Comparison of ENCODE assay signal across 19 cellular contexts in the genomic region with DNA sequence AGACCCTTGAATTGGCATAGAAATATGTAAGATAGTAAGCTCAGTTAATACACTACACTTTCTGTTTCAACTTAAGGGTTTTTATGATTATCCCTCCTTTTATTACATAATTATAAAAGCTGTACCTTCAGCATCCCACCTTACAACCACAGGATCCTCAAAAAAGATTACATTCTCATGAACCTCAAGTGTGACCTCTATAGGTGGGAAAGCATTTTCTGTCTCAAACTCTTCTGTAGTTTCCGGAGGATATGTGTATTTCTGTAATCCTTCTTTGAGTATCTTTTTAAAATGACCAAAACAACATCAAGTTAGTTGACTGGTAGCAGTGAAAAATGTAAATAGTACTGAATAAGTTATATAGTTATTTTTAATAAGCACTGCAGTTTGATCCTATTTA.
DNase-seq lines count a peak whose midpoint lies in the region; ATAC-seq and TF ChIP-seq lines count a peak whose summit lies in the region.
"Had no signal": no experiment of that assay in that cellular context is flagged by ENCODE, and none has a peak within 500 bp of the region (broad histone marks: within the 10 kb centered on the region; RNA-seq: fewer than 3 reads in every experiment).

No MANE protein-coding gene starts in this region.

- no peaks in the 10 kb centered on the region for H3K36me3 Mint-ChIP-seq in stimulated activated memory B cell treated with anti-CD40 and anti-IgM and Interleukin-4, amounts not matched to agents 10 μg/mL and 1 μg/mL and 100 μg/mL, for 72 hours
- H3K36me3 Mint-ChIP-seq: activated naive CD4-positive, alpha-beta T cell treated with anti-CD3 and anti-CD28 coated beads, Interleukin-2, amount 50 U/mL, for 24 hours had no signal

- H3K4me1 ChIP-seq in hepatocyte (ENCODE audit: insufficient read depth), result no peaks in the 10 kb centered on the region
- H3K4me1 ChIP-seq: parathyroid adenoma, upper lobe of left lung had no signal

- H3K9me3 Mint-ChIP-seq in stimulated activated memory B cell treated with anti-CD40 and anti-IgM and Interleukin-4, amounts not matched to agents 10 μg/mL and 1 μg/mL and 100 μg/mL, for 72 hours, result no peaks in the 10 kb centered on the region
- H3K9me3 Mint-ChIP-seq: activated CD4-positive, alpha-beta T cell treated with anti-CD3 and anti-CD28 coated beads, Interleukin-2, amount 10 ng/mL, durations not matched to agents 7 days and 5 days; activated naive CD4-positive, alpha-beta T cell treated with anti-CD3 and anti-CD28 coated beads, Interleukin-2, amount 50 U/mL, for 24 hours had no signal

- 53% methylated on average over 1 of the region's 1 CpG for WGBS in hepatocyte (ENCODE audit: low lambda C conversion rate, missing lambda C conversion rate)

- DNase-seq in DMS 273 (lab: John Stamatoyannopoulos, UW; ENCODE audit: unreplicated experiment), result peak; percentile 4
- DNase-seq in DMS 273 treated with DMSO at 0.1 percent for 48 hours (lab: John Stamatoyannopoulos, UW), result no peak
- DNase-seq in H7, result peak; percentile 25
- peak; percentile 10 for DNase-seq in SK-MEL-5 (ENCODE audit: low read depth, low spot score)
- DNase-seq in hepatocyte (ENCODE audit: low spot score), result no peak
- no peak for DNase-seq in activated gamma-delta T cell (lab: John Stamatoyannopoulos, UW)
- no peak for DNase-seq in iPS-NIHi11 (ENCODE audit: low spot score)
- DNase-seq: activated CD4-positive, alpha-beta T cell treated with anti-CD3 and anti-CD28 coated beads, Interleukin-2, amount 10 ng/mL, durations not matched to agents 7 days and 5 days; brain microvascular endothelial cell; left cardiac atrium; mucosa of descending colon; NCI-H1048; upper lobe of left lung had no signal

- H3K27me3 Mint-ChIP-seq in stimulated activated memory B cell treated with anti-CD40 and anti-IgM and Interleukin-4, amounts not matched to agents 10 μg/mL and 1 μg/mL and 100 μg/mL, for 72 hours, result no peaks in the 10 kb centered on the region
- H3K27me3 Mint-ChIP-seq: activated CD4-positive, alpha-beta T cell treated with anti-CD3 and anti-CD28 coated beads, Interleukin-2, amount 10 ng/mL, durations not matched to agents 7 days and 5 days; activated naive CD4-positive, alpha-beta T cell treated with anti-CD3 and anti-CD28 coated beads, Interleukin-2, amount 50 U/mL, for 24 hours had no signal

- no peaks in the 10 kb centered on the region for H3K27me3 ChIP-seq in H7 (ENCODE audit: control insufficient read depth, insufficient read depth, low read length)
- H3K27me3 ChIP-seq in hepatocyte, result no peaks in the 10 kb centered on the region
- H3K27me3 ChIP-seq: brain microvascular endothelial cell, upper lobe of left lung had no signal

- no peaks in the 10 kb centered on the region for H3K4me1 Mint-ChIP-seq in stimulated activated memory B cell treated with anti-CD40 and anti-IgM and Interleukin-4, amounts not matched to agents 10 μg/mL and 1 μg/mL and 100 μg/mL, for 72 hours
- H3K4me1 Mint-ChIP-seq: activated CD4-positive, alpha-beta T cell treated with anti-CD3 and anti-CD28 coated beads, Interleukin-2, amount 10 ng/mL, durations not matched to agents 7 days and 5 days; activated naive CD4-positive, alpha-beta T cell treated with anti-CD3 and anti-CD28 coated beads, Interleukin-2, amount 50 U/mL, for 24 hours had no signal

- H3K27ac ChIP-seq in hepatocyte, result no peak overlapping the region
- H3K27ac ChIP-seq: 22Rv1, brain microvascular endothelial cell, parathyroid adenoma, SK-N-MC, skin epidermis, upper lobe of left lung had no signal

- no peak overlapping the region for H3K27ac Mint-ChIP-seq in stimulated activated memory B cell treated with anti-CD40 and anti-IgM and Interleukin-4, amounts not matched to agents 10 μg/mL and 1 μg/mL and 100 μg/mL, for 72 hours
- H3K27ac Mint-ChIP-seq: activated CD4-positive, alpha-beta T cell treated with anti-CD3 and anti-CD28 coated beads, Interleukin-2, amount 10 ng/mL, durations not matched to agents 7 days and 5 days; activated naive CD4-positive, alpha-beta T cell treated with anti-CD3 and anti-CD28 coated beads, Interleukin-2, amount 50 U/mL, for 24 hours had no signal

- no peak for ATAC-seq in stimulated activated memory B cell treated with anti-CD40 and anti-IgM and Interleukin-4, amounts not matched to agents 10 μg/mL and 1 μg/mL and 100 μg/mL, for 72 hours
- ATAC-seq: left cardiac atrium, mucosa of descending colon had no signal

- H3K9me3 ChIP-seq in hepatocyte (ENCODE audit: low read depth), result no peaks in the 10 kb centered on the region
- H3K9me3 ChIP-seq: mucosa of descending colon, upper lobe of left lung had no signal

- peak; percentile 28 for TF ChIP-seq CTCF in hepatocyte (IDR thresholded peaks at IDR 0.05; ENCODE audit: poor library complexity)

- H3K4me3 ChIP-seq in H7 (ENCODE audit: insufficient read depth, low read depth, low read length) (no peak overlapping the region), hepatocyte (no peak overlapping the region)
- H3K4me3 ChIP-seq: mucosa of descending colon, SK-N-MC, skin epidermis, upper lobe of left lung had no signal

- in situ Hi-C loops in SK-MEL-5 (cut with HindIII; ENCODE audit: low pct_unique_long_range_greater_than_20kb, low sequenced_read_pairs), result no loop called here

- no peak overlapping the region for H3K4me2 ChIP-seq in hepatocyte

- H3K79me2 ChIP-seq in hepatocyte, result no peaks in the 10 kb centered on the region
- H3K79me2 ChIP-seq: parathyroid adenoma had no signal

- H4K20me1 ChIP-seq in hepatocyte (ENCODE audit: insufficient read depth, poor library complexity, severe bottlenecking), result no peaks in the 10 kb centered on the region

- H3K9me2 ChIP-seq in hepatocyte (replicated peaks; ENCODE audit: insufficient read depth), result no peaks in the 10 kb centered on the region

- H3K4me3 Mint-ChIP-seq in stimulated activated memory B cell treated with anti-CD40 and anti-IgM and Interleukin-4, amounts not matched to agents 10 μg/mL and 1 μg/mL and 100 μg/mL, for 72 hours, result no peak overlapping the region
- H3K4me3 Mint-ChIP-seq: activated CD4-positive, alpha-beta T cell treated with anti-CD3 and anti-CD28 coated beads, Interleukin-2, amount 10 ng/mL, durations not matched to agents 7 days and 5 days; activated naive CD4-positive, alpha-beta T cell treated with anti-CD3 and anti-CD28 coated beads, Interleukin-2, amount 50 U/mL, for 24 hours had no signal

- H3K36me3 ChIP-seq in H7 (replicated peaks; ENCODE audit: control insufficient read depth, insufficient read depth, low read length) (no peaks in the 10 kb centered on the region), hepatocyte (replicated peaks; ENCODE audit: insufficient read depth, low read depth) (no peaks in the 10 kb centered on the region)
- H3K36me3 ChIP-seq: brain microvascular endothelial cell, upper lobe of left lung had no signal

- no peak overlapping the region for H2AFZ ChIP-seq in hepatocyte
- H2AFZ ChIP-seq: parathyroid adenoma had no signal

Comparison
In these comparisons a context has a peak if more than half of its experiments do, and no peak if none do; other contexts are left out.
1. DNase-seq: peak in DMS 273 (single experiment), H7 (single experiment) and SK-MEL-5 (single experiment); none in DMS 273 treated with DMSO at 0.1 percent for 48 hours (single experiment), hepatocyte (single experiment), activated gamma-delta T cell (single experiment) and iPS-NIHi11 (single experiment).